Comparison of ENCODE assay signal across 19 cellular contexts in the genomic region with DNA sequence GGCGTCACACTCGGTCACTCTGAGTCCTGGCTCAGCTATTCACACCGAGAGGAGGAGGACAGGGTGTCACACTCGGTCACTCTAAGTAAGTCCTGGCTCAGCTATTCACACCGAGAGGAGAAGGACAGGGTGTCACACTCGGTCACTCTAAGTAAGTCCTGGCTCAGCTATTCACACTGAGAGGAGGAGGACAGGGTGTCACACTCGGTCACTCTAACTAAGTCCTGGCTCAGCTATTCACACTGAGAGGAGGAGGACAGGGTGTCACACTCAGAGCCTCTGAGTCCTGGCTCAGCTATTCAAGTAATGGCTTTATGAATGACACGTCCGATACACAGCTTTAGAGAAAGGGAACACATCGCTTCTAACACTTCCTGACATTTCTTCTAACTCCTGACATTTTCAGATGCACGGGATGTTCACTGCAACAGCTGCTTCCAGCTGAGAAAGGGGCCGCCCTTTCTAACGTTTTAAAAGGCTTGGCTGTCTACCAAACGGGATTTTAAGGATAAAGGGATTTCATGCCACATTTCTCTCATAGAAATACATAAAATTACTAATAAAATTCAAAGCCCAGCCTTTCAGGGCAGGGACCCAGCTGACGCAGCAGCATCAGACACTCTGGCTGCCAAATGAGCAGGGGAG. TPM values are rescaled to one million over a fixed set of nuclear protein-coding genes. Genes with fewer than 3 reads are reported as not detected.
DNase-seq lines count a peak whose midpoint lies in the region; ATAC-seq, FAIRE-seq and TF ChIP-seq lines count a peak whose summit lies in the region.
"Had no signal": no experiment of that assay in that cellular context is flagged by ENCODE, and none has a peak within 500 bp of the region (broad histone marks: within the 10 kb centered on the region; RNA-seq: fewer than 3 reads in every experiment).

No MANE protein-coding gene starts in this region.

- peaks cover 49% of the 10 kb centered on the region for H3K36me3 Mint-ChIP-seq in stimulated activated effector memory CD8-positive, alpha-beta T cell treated with anti-CD3 and anti-CD28 coated beads, Interleukin-12 subunit alpha, Interleukin-12 subunit beta, amount 100 ng/mL, for 72 hours
- peaks cover 11% of the 10 kb centered on the region for H3K36me3 Mint-ChIP-seq in activated CD4-positive, alpha-beta memory T cell treated with anti-CD3 and anti-CD28 coated beads for 36 hours

- TF ChIP-seq EP300 in tibial nerve (IDR thresholded peaks at IDR 0.05): no peak

- peak overlapping the region; percentile 40 for H3K27ac Mint-ChIP-seq in stimulated activated effector memory CD8-positive, alpha-beta T cell treated with anti-CD3 and anti-CD28 coated beads, Interleukin-12 subunit alpha, Interleukin-12 subunit beta, amount 100 ng/mL, for 72 hours
- H3K27ac Mint-ChIP-seq in activated CD4-positive, alpha-beta memory T cell treated with anti-CD3 and anti-CD28 coated beads for 36 hours: no peak overlapping the region
- H3K27ac Mint-ChIP-seq: activated B cell treated with CpG ODN at 0.5 μM for 24 hours; activated naive CD8-positive, alpha-beta T cell had no signal

- H3K27ac ChIP-seq in adrenal gland (peak overlapping the region in 4 of 5 donors; percentile 26 to 62 (median 28)), aorta (ENCODE audit: low read depth in 1 of 2, low read length in 2 of 2) (no peak overlapping the region), tibial nerve (no peak overlapping the region)
- H3K27ac ChIP-seq: lower lobe of right lung, neutrophil had no signal

- peaks cover 7% of the 10 kb centered on the region for H3K4me1 Mint-ChIP-seq in stimulated activated effector memory CD8-positive, alpha-beta T cell treated with anti-CD3 and anti-CD28 coated beads, Interleukin-12 subunit alpha, Interleukin-12 subunit beta, amount 100 ng/mL, for 72 hours
- no peaks in the 10 kb centered on the region for H3K4me1 Mint-ChIP-seq in activated CD4-positive, alpha-beta memory T cell treated with anti-CD3 and anti-CD28 coated beads for 36 hours (ENCODE audit: low read depth)
- H3K4me1 Mint-ChIP-seq: activated B cell treated with CpG ODN at 0.5 μM for 24 hours had no signal

- H3K4me1 ChIP-seq in adrenal gland (replicated peaks in 1 of 2): peaks cover 7 to 14% of the 10 kb centered on the region in 2 donors
- no peaks in the 10 kb centered on the region for H3K4me1 ChIP-seq in aorta (ENCODE audit: control insufficient read depth in 1 of 2, insufficient read depth in 2 of 2, low read length in 2 of 2)
- H3K4me1 ChIP-seq in tibial nerve: peaks cover 0 to 4% (median 0%) of the 10 kb centered on the region in 4 donors
- H3K4me1 ChIP-seq: lower lobe of right lung had no signal

- H3K9me3 ChIP-seq in adrenal gland (replicated peaks in 1 of 3) (no peaks in the 10 kb centered on the region), aorta (ENCODE audit: control insufficient read depth, low read length) (no peaks in the 10 kb centered on the region), tibial nerve (no peaks in the 10 kb centered on the region)
- H3K9me3 ChIP-seq: lower lobe of right lung, neutrophil had no signal

- TF ChIP-seq CTCF in adrenal gland (IDR thresholded peaks at IDR 0.05): no peak
- TF ChIP-seq CTCF in tibial nerve (IDR thresholded peaks at IDR 0.05): no peak

- TF ChIP-seq POLR2A in adrenal gland (IDR thresholded peaks at IDR 0.05) (no peak), tibial nerve (IDR thresholded peaks at IDR 0.05) (no peak)

- no peaks in the 10 kb centered on the region for H3K9me3 Mint-ChIP-seq in stimulated activated effector memory CD8-positive, alpha-beta T cell treated with anti-CD3 and anti-CD28 coated beads, Interleukin-12 subunit alpha, Interleukin-12 subunit beta, amount 100 ng/mL, for 72 hours
- no peaks in the 10 kb centered on the region for H3K9me3 Mint-ChIP-seq in activated CD4-positive, alpha-beta memory T cell treated with anti-CD3 and anti-CD28 coated beads for 36 hours
- H3K9me3 Mint-ChIP-seq: activated B cell treated with CpG ODN at 0.5 μM for 24 hours had no signal

- no peak overlapping the region for H3K4me3 ChIP-seq in adrenal gland
- H3K4me3 ChIP-seq in aorta (ENCODE audit: low read length in 2 of 2): no peak overlapping the region
- H3K4me3 ChIP-seq in tibial nerve: no peak overlapping the region
- H3K4me3 ChIP-seq: lower lobe of right lung had no signal

- ATAC-seq in stimulated activated effector memory CD8-positive, alpha-beta T cell treated with anti-CD3 and anti-CD28 coated beads, Interleukin-12 subunit alpha, Interleukin-12 subunit beta, amount 100 ng/mL, for 72 hours: no peak
- ATAC-seq in aorta (ENCODE audit: low FRiP score): no peak

- DNase-seq in GM04504 (ENCODE audit: low read depth) (peak; percentile 31), adrenal gland (no peak), aorta (no peak), tibial nerve (ENCODE audit: low spot score in 2 of 2) (no peak), hippocampal formation (lab: John Stamatoyannopoulos, UW) (no peak)
- no peak for DNase-seq in stimulated activated effector memory CD8-positive, alpha-beta T cell treated with anti-CD3 and anti-CD28 coated beads, Interleukin-12 subunit alpha, Interleukin-12 subunit beta, amount 100 ng/mL, for 72 hours (ENCODE audit: low spot score in 2 of 2)
- DNase-seq in activated CD4-positive, alpha-beta memory T cell treated with anti-CD3 and anti-CD28 coated beads for 36 hours: no peak
- DNase-seq: activated B cell treated with CpG ODN at 0.5 μM for 24 hours; lower lobe of right lung; NCI-H1092; NCI-H446; stimulated activated CD4-positive, alpha-beta T cell treated with anti-CD3 and anti-CD28 coated beads, Interleukin-12 subunit alpha, Interleukin-12 subunit beta, amount 100 ng/mL, for 4 hours had no signal

- H3K36me3 ChIP-seq in adrenal gland (replicated peaks in 1 of 2) (peaks cover 0 to 7% of the 10 kb centered on the region in 2 donors), aorta (ENCODE audit: control insufficient read depth in 1 of 2, insufficient read depth in 2 of 2, low read length in 1 of 2) (no peaks in the 10 kb centered on the region), tibial nerve (peaks cover 0 to 53% (median 3%) of the 10 kb centered on the region in 3 donors)

- CTCF ChIA-PET in activated CD4-positive, alpha-beta memory T cell treated with anti-CD3 and anti-CD28 coated beads for 36 hours (lab: Charles Lee): interaction anchor here (1.5 to 2.3 kb wide), 2 partner anchors 57 to 111 kb away, joined by 5 to 6 read pairs; no protein-coding TSS in a partner anchor

- no peaks in the 10 kb centered on the region for H3K27me3 Mint-ChIP-seq in activated CD4-positive, alpha-beta memory T cell treated with anti-CD3 and anti-CD28 coated beads for 36 hours
- H3K27me3 Mint-ChIP-seq: activated B cell treated with CpG ODN at 0.5 μM for 24 hours; activated naive CD8-positive, alpha-beta T cell had no signal

- FAIRE-seq in islet of Langerhans (lab: Jason Lieb, UNC): peak; percentile 55
- FAIRE-seq: GM12892 had no signal

- intact Hi-C loops in adrenal gland (cut with DNase I): no loop called here
- intact Hi-C loops in aorta (cut with DNase I): loop anchor here in 1 of 2 donors (5.0 kb wide), 1 partner anchor 62 kb away; no protein-coding TSS in a partner anchor
- intact Hi-C loops in activated CD4-positive, alpha-beta memory T cell treated with anti-CD3 and anti-CD28 coated beads for 36 hours (cut with micrococcal nuclease): no loop called here

- H3K27me3 ChIP-seq in adrenal gland (no peaks in the 10 kb centered on the region), aorta (ENCODE audit: control insufficient read depth in 1 of 2, insufficient read depth in 2 of 2, low read length in 1 of 2) (no peaks in the 10 kb centered on the region), tibial nerve (no peaks in the 10 kb centered on the region)
- H3K27me3 ChIP-seq: neutrophil had no signal

- H3K4me3 Mint-ChIP-seq in stimulated activated effector memory CD8-positive, alpha-beta T cell treated with anti-CD3 and anti-CD28 coated beads, Interleukin-12 subunit alpha, Interleukin-12 subunit beta, amount 100 ng/mL, for 72 hours: no peak overlapping the region
- no peak overlapping the region for H3K4me3 Mint-ChIP-seq in activated CD4-positive, alpha-beta memory T cell treated with anti-CD3 and anti-CD28 coated beads for 36 hours
- H3K4me3 Mint-ChIP-seq: activated B cell treated with CpG ODN at 0.5 μM for 24 hours; activated naive CD8-positive, alpha-beta T cell had no signal

- POLR2A ChIA-PET in activated CD4-positive, alpha-beta memory T cell treated with anti-CD3 and anti-CD28 coated beads for 36 hours (lab: Charles Lee): interaction anchor here (0.8 kb wide), 1 partner anchor 18 kb away, joined by 4 read pairs; no protein-coding TSS in a partner anchor

- WGBS in adrenal gland, 4 donors: 63 to 75% (median 72%) methylated on average over 8 to 15 of the region's 15 CpGs
- WGBS in aorta, 2 donors: 89 to 91% methylated on average over 14 to 15 of the region's 15 CpGs
- 76 to 84% methylated on average over 8 to 15 of the region's 15 CpGs for WGBS in tibial nerve, 2 donors

RNA-seq across cellular contexts. Expression of a gene that starts 28.1 kb away (rescaled TPM):
- total RNA-seq in adrenal gland (1 to 10 TPM in 1 of 8 donors, under 1 TPM in 5, not detected in 2; 0.28 to 1.1 (median 0.40) TPM), aorta (1 to 10 TPM; 1.3 to 2.1 TPM), tibial nerve (1 to 10 TPM in 1 of 4 donors, under 1 TPM in 2, not detected in 1; 0.84 to 2.5 (median 0.90) TPM)
- polyA plus RNA-seq in adrenal gland (1 to 10 TPM in 2 of 3 donors, not detected in 1; 1.2 to 1.3 TPM), aorta (1 to 10 TPM in 1 of 2 donors, not detected in 1; 3.4 TPM)
- total RNA-seq in activated CD4-positive, alpha-beta memory T cell treated with anti-CD3 and anti-CD28 coated beads for 36 hours: under 1 TPM; 0.21 to 0.39 TPM
- total RNA-seq: Daoy, epithelial cell of proximal tubule had no signal

RNA-seq across cellular contexts. Expression of a gene that starts 29.8 kb away (rescaled TPM):
- total RNA-seq in adrenal gland (10 to 100 TPM; 32.8 to 57.3 (median 53.7) TPM), aorta (10 to 100 TPM; 32.2 to 59.5 TPM), tibial nerve (10 to 100 TPM; 31.6 to 54.3 (median 41.2) TPM)
- polyA plus RNA-seq in adrenal gland (100 to 1,000 TPM in 1 of 3 donors, 10 to 100 TPM in 2; 20.6 to 131 (median 67.0) TPM), aorta (10 to 100 TPM; 15.7 to 53.0 TPM)
- 10 to 100 TPM; 41.5 to 50.5 TPM for total RNA-seq in activated CD4-positive, alpha-beta memory T cell treated with anti-CD3 and anti-CD28 coated beads for 36 hours

RNA-seq across cellular contexts. Expression of a gene that starts 30.4 kb away (rescaled TPM):
- total RNA-seq in adrenal gland (10 to 100 TPM; 11.1 to 85.3 (median 34.7) TPM), aorta (10 to 100 TPM; 15.6 to 23.0 TPM), tibial nerve (10 to 100 TPM; 15.3 to 43.9 (median 38.1) TPM)
- polyA plus RNA-seq in adrenal gland (10 to 100 TPM; 14.8 to 33.8 (median 26.0) TPM), aorta (10 to 100 TPM in 1 of 2 donors, 1 to 10 TPM in 1; 8.4 to 31.2 TPM)
- total RNA-seq in activated CD4-positive, alpha-beta memory T cell treated with anti-CD3 and anti-CD28 coated beads for 36 hours: 1 to 10 TPM; 9.5 to 9.8 TPM

RNA-seq across cellular contexts. Expression of a gene that starts 38.2 kb away (rescaled TPM):
- total RNA-seq in adrenal gland (not detected), aorta (not detected), tibial nerve (not detected)
- polyA plus RNA-seq in adrenal gland (under 1 TPM in 1 of 3 donors, not detected in 2; 0.61 TPM), aorta (not detected)
- total RNA-seq in activated CD4-positive, alpha-beta memory T cell treated with anti-CD3 and anti-CD28 coated beads for 36 hours: not detected
- total RNA-seq: activated B cell treated with CpG ODN at 0.5 μM for 24 hours, cerebellum, Daoy, epithelial cell of proximal tubule, lower lobe of right lung had no signal

RNA-seq across cellular contexts. Expression of a gene that starts 40.4 kb away (rescaled TPM):
- 1 to 10 TPM in 5 of 8 donors, under 1 TPM in 2, not detected in 1; 0.83 to 5.2 (median 1.3) TPM for total RNA-seq in adrenal gland
- under 1 TPM; 0.31 to 0.61 (median 0.56) TPM for polyA plus RNA-seq in adrenal gland
- total RNA-seq in aorta: not detected
- polyA plus RNA-seq in aorta: 10 to 100 TPM in 1 of 2 donors, under 1 TPM in 1; 0.79 to 39.8 TPM
- total RNA-seq in tibial nerve: not detected
- total RNA-seq in activated CD4-positive, alpha-beta memory T cell treated with anti-CD3 and anti-CD28 coated beads for 36 hours: not detected
- total RNA-seq: activated B cell treated with CpG ODN at 0.5 μM for 24 hours, Daoy, epithelial cell of proximal tubule, lower lobe of right lung had no signal

Comparison
In these comparisons a context has a peak if more than half of its experiments do, and no peak if none do; other contexts are left out.
1. H3K27ac ChIP-seq: peak in adrenal gland (4 of 5); none in aorta (0 of 2) and tibial nerve (0 of 4).